Comparison of ENCODE assay signal across 22 cellular contexts in genomic region chr4:158865520-158866177, GRCh38.
DNase-seq lines count a peak whose midpoint lies in the region; ATAC-seq, FAIRE-seq and TF ChIP-seq lines count a peak whose summit lies in the region.
"Had no signal": no experiment of that assay in that cellular context is flagged by ENCODE, and none has a peak within 500 bp of the region (broad histone marks: within the 10 kb centered on the region; RNA-seq: fewer than 3 reads in every experiment).

No MANE protein-coding gene starts in this region.

- TF ChIP-seq CTCF in A673 (conservative IDR thresholded peaks at IDR 0.05; ENCODE audit: low read depth, low read length) (no peak), GM12865 (IDR thresholded peaks at IDR 0.05; ENCODE audit: insufficient read depth, low read depth, low read length, missing control alignments) (no peak), GM20000 (IDR thresholded peaks at IDR 0.05; ENCODE audit: extremely low read depth, missing control alignments) (no peak), GM12878 (IDR thresholded peaks at IDR 0.05 in 2 of 3, conservative IDR thresholded peaks at IDR 0.05 in 1 of 3; ENCODE audit: control insufficient read depth in 2 of 3, extremely low read depth in 1 of 3, insufficient read depth in 1 of 3, low read depth in 3 of 3, low read length in 3 of 3) (no peak), psoas muscle (IDR thresholded peaks at IDR 0.05) (no peak)

- peak overlapping the region; percentile 48 for H2AFZ ChIP-seq in GM12878 (ENCODE audit: control insufficient read depth, low read depth, low read length)

- no peaks in the 10 kb centered on the region for H3K9me3 ChIP-seq in A673 (ENCODE audit: low read depth, low read length, poor library complexity, severe bottlenecking)
- H3K9me3 ChIP-seq in GM12878 (replicated peaks; ENCODE audit: control insufficient read depth, insufficient read depth, low read length) = no peaks in the 10 kb centered on the region
- H3K9me3 ChIP-seq in psoas muscle = no peaks in the 10 kb centered on the region
- H3K9me3 ChIP-seq: BLaER1, SJSA1 had no signal

- no peaks in the 10 kb centered on the region for H3K79me2 ChIP-seq in GM12878 (ENCODE audit: control insufficient read depth, insufficient read depth, low read length)

- H3K27ac ChIP-seq in A673 (ENCODE audit: low read depth, low read length, poor library complexity, severe bottlenecking) (no peak overlapping the region), GM12878 (ENCODE audit: control insufficient read depth, insufficient read depth) (peak overlapping the region; percentile 19; the same call in 1 of the 2 replicates), psoas muscle (no peak overlapping the region)
- H3K27ac ChIP-seq: BLaER1, SJSA1 had no signal

- in situ Hi-C loops in GM12878 (cut with MboI) = no loop called here

- H3K4me1 ChIP-seq in A673 (ENCODE audit: insufficient read depth, low read length, poor library complexity, severe bottlenecking) = peaks cover 8% of the 10 kb centered on the region
- peaks cover 12% of the 10 kb centered on the region for H3K4me1 ChIP-seq in GM12878 (ENCODE audit: control insufficient read depth, insufficient read depth, low read length)
- no peaks in the 10 kb centered on the region for H3K4me1 ChIP-seq in psoas muscle
- H3K4me1 ChIP-seq: SJSA1 had no signal

- H3K36me3 ChIP-seq in A673 (ENCODE audit: insufficient read depth, low read length, poor library complexity, severe bottlenecking) = no peaks in the 10 kb centered on the region
- H3K36me3 ChIP-seq in GM12878 (ENCODE audit: control insufficient read depth in 2 of 2, insufficient read depth in 2 of 2, low read length in 1 of 2) = no peaks in the 10 kb centered on the region
- peaks cover 11 to 98% of the 10 kb centered on the region in 2 donors for H3K36me3 ChIP-seq in psoas muscle (ENCODE audit: insufficient read depth in 1 of 2, low read depth in 1 of 2)

- TF ChIP-seq POLR2A in GM12878 (IDR thresholded peaks at IDR 0.05; ENCODE audit: low read depth, low read length) = no peak

- no peak overlapping the region for H3K4me2 ChIP-seq in GM12878 (ENCODE audit: control insufficient read depth, insufficient read depth)
- H3K4me2 ChIP-seq: BLaER1 had no signal

- no peaks in the 10 kb centered on the region for H4K20me1 ChIP-seq in GM12878 (ENCODE audit: control insufficient read depth, insufficient read depth)
- H4K20me1 ChIP-seq: BLaER1 had no signal

- BruUV-seq in A673 (replicated peaks; lab: Mats Ljungman, UMichigan) = no TSS peak
- BruUV-seq in GM12878 (replicated peaks; lab: Mats Ljungman, UMichigan) = no TSS peak

- RAD21 ChIA-PET in GM12878 (lab: Charles Lee; ENCODE audit: unreplicated experiment) = interaction anchor here (0.9 to 2.5 kb wide), 7 partner anchors 9 to 313 kb away, joined by 3 to 33 read pairs (median 3); no protein-coding TSS in a partner anchor

- ATAC-seq in GM12878 (peak; percentile 41), psoas muscle (no peak)
- ATAC-seq: HCT116, PC-3, Right ventricle myocardium inferior had no signal

- H3K4me3 ChIP-seq in A673 (ENCODE audit: low read depth, low read length, poor library complexity, severe bottlenecking) (no peak overlapping the region), GM12865 (ENCODE audit: low read depth, low read length) (no peak overlapping the region), GM12878 (no peak overlapping the region), psoas muscle (no peak overlapping the region)
- H3K4me3 ChIP-seq: BLaER1, SJSA1 had no signal

- no peak for TF ChIP-seq RAD21 in GM12878 (IDR thresholded peaks at IDR 0.05; ENCODE audit: insufficient read depth, low read depth, low read length)

- intact Hi-C loops in A673 (cut with micrococcal nuclease; ENCODE audit: unreplicated experiment) = no loop called here
- intact Hi-C loops in GM12878 (cut with micrococcal nuclease; ENCODE audit: unreplicated experiment) = loop anchor here (5.0 kb wide), 1 partner anchor 42 kb away; no protein-coding TSS in a partner anchor
- intact Hi-C loops in psoas muscle (cut with DNase I) = no loop called here

- H3K27me3 ChIP-seq in A673 (replicated peaks; ENCODE audit: insufficient read depth, low read depth, low read length, poor library complexity) = no peaks in the 10 kb centered on the region
- H3K27me3 ChIP-seq in GM12878 (replicated peaks in 1 of 2; ENCODE audit: control insufficient read depth in 2 of 2, insufficient read depth in 2 of 2, low read length in 1 of 2) = no peaks in the 10 kb centered on the region
- H3K27me3 ChIP-seq in psoas muscle (ENCODE audit: insufficient read depth in 3 of 3, low read length in 2 of 3) = no peaks in the 10 kb centered on the region
- H3K27me3 ChIP-seq: BLaER1, SJSA1 had no signal

- DNase-seq in A673 (ENCODE audit: low spot score) (peak; percentile 66), GM12865 (ENCODE audit: low read depth) (peak; percentile 40), GM20000 (ENCODE audit: low spot score) (peak; percentile 24), GM12878 (ENCODE audit: low read depth, low spot score) (peak; percentile 59), NCI-H2107 (lab: John Stamatoyannopoulos, UW) (no peak), Kasumi-1 (lab: John Stamatoyannopoulos, UW) (no peak), psoas muscle (no peak), MV-4-11 (lab: John Stamatoyannopoulos, UW) (no peak)
- DNase-seq: 8988T, NCI-H1105 treated with DMSO at 0.1 percent for 48 hours, NCI-H146, NCI-H1930, NCI-H446, NCI-H524 treated with DMSO at 0.1 percent for 48 hours, NCI-H774, PC-3 had no signal

- no peak overlapping the region for H3K9ac ChIP-seq in GM12878 (ENCODE audit: control insufficient read depth, insufficient read depth, low read length)
- H3K9ac ChIP-seq: BLaER1 had no signal

- SMC1A ChIA-PET in GM12878 (lab: Charles Lee; ENCODE audit: uncharacterized antibody, unreplicated experiment) = interaction anchor here (0.6 to 2.8 kb wide), 13 partner anchors 9 to 578 kb away, joined by 3 to 21 read pairs (median 3); no protein-coding TSS in a partner anchor

- WGBS in GM12878 (ENCODE audit: insufficient coverage, insufficient replicate concordance, low lambda C conversion rate, missing lambda C conversion rate) = 15% methylated on average over 5 of the region's 5 CpGs
- 80 to 83% (median 81%) methylated on average over 5 of the region's 5 CpGs for WGBS in psoas muscle, 3 donors

- POLR2A ChIA-PET in A673 (lab: Charles Lee; ENCODE audit: low non-redundant PET) (interaction anchor here (0.6 kb wide), 1 partner anchor 429 kb away, joined by 5 read pairs; no protein-coding TSS in a partner anchor), GM12878 (lab: Charles Lee) (interaction anchor here (0.5 to 2.0 kb wide), 5 partner anchors 116 to 341 kb away, joined by 3 to 8 read pairs (median 4); no protein-coding TSS in a partner anchor)

- peak; percentile 23 for FAIRE-seq in GM12878 (lab: Jason Lieb, UNC)
- FAIRE-seq: D721Med, GM19239 had no signal

- CTCF ChIA-PET in A673 (lab: Charles Lee) = no interaction called here
- CTCF ChIA-PET in GM12878 (lab: Yijun Ruan, JAX) = interaction anchor here (0.9 to 5.5 kb wide), 6 partner anchors 8 to 164 kb away, joined by 3 to 26 read pairs (median 3); no protein-coding TSS in a partner anchor

- no peak for TF ChIP-seq EP300 in GM12878 (IDR thresholded peaks at IDR 0.05; ENCODE audit: borderline replicate concordance in 1 of 2, control insufficient read depth in 1 of 2, low read depth in 2 of 2, low read length in 2 of 2)

TF ChIP-seq in GM12878, 131 proteins besides CTCF, POLR2A, EP300 and RAD21 (continues in another document):
- no peak for TF ChIP-seq WRNIP1 (IDR thresholded peaks at IDR 0.05; ENCODE audit: borderline replicate concordance, low read depth, low read length)
- TF ChIP-seq RELB (IDR thresholded peaks at IDR 0.05; ENCODE audit: low read depth) = peak; percentile 23; the same call in 1 of the 2 replicates
- TF ChIP-seq YBX1 (IDR thresholded peaks at IDR 0.05) = peak; percentile 80; the same call in 1 of the 2 replicates

Comparison
In these comparisons a context has a peak if more than half of its experiments do, and no peak if none do; other contexts are left out.
1. DNase-seq: peak in A673 (single experiment), GM12865 (single experiment), GM20000 (single experiment) and GM12878 (single experiment); none in NCI-H2107 (single experiment), Kasumi-1 (0 of 2), psoas muscle (0 of 2) and MV-4-11 (single experiment).